ENCODE assay signal across 23 cellular contexts in genomic region chr11:19989191-19989590, GRCh38.
DNase-seq lines count a peak whose midpoint lies in the region; FAIRE-seq and TF ChIP-seq lines count a peak whose summit lies in the region.
"Had no signal": no experiment of that assay in that cellular context is flagged by ENCODE, and none has a peak within 500 bp of the region (broad histone marks: within the 10 kb centered on the region; RNA-seq: fewer than 3 reads in every experiment).

No MANE protein-coding gene starts in this region.

- no peak overlapping the region for H3K4me3 ChIP-seq in GM23248
- H3K4me3 ChIP-seq in ascending aorta = no peak overlapping the region
- no peak overlapping the region for H3K4me3 ChIP-seq in hepatocyte
- no peak overlapping the region for H3K4me3 ChIP-seq in sigmoid colon
- H3K4me3 ChIP-seq: heart left ventricle, ovary, SJSA1, tibial nerve had no signal

- H2AFZ ChIP-seq in GM23248 = no peak overlapping the region
- H2AFZ ChIP-seq in hepatocyte = no peak overlapping the region

- no peak for TF ChIP-seq CTCF in ascending aorta (IDR thresholded peaks at IDR 0.05)
- TF ChIP-seq CTCF in hepatocyte (IDR thresholded peaks at IDR 0.05; ENCODE audit: poor library complexity) = no peak
- TF ChIP-seq CTCF in sigmoid colon (IDR thresholded peaks at IDR 0.05) = no peak

- peaks cover 38% of the 10 kb centered on the region for H3F3A ChIP-seq in GM23248 (ENCODE audit: insufficient read depth)

- in situ Hi-C loops in GM23248 (cut with MboI) = no loop called here

- TF ChIP-seq POLR2A in sigmoid colon (IDR thresholded peaks at IDR 0.05) (no peak), GM12892 (IDR thresholded peaks at IDR 0.05; ENCODE audit: low read depth, low read length) (no peak)

- H4K20me1 ChIP-seq in GM23248 (ENCODE audit: insufficient read depth) (no peaks in the 10 kb centered on the region), hepatocyte (ENCODE audit: insufficient read depth, poor library complexity, severe bottlenecking) (no peaks in the 10 kb centered on the region)

- H3K36me3 ChIP-seq in GM23248 (ENCODE audit: low read depth) = no peaks in the 10 kb centered on the region; the same call in 1 of the 2 replicates
- peaks cover 50 to 80% of the 10 kb centered on the region in 2 donors for H3K36me3 ChIP-seq in ascending aorta
- H3K36me3 ChIP-seq in hepatocyte (replicated peaks; ENCODE audit: insufficient read depth, low read depth) = no peaks in the 10 kb centered on the region
- peaks cover 0 to 45% (median 0%) of the 10 kb centered on the region in 4 donors for H3K36me3 ChIP-seq in sigmoid colon
- H3K36me3 ChIP-seq: heart left ventricle, ovary had no signal

- peaks cover 31% of the 10 kb centered on the region for H3K4me1 ChIP-seq in GM23248 (ENCODE audit: insufficient read depth)
- peaks cover 0 to 24% of the 10 kb centered on the region in 2 donors for H3K4me1 ChIP-seq in ascending aorta
- H3K4me1 ChIP-seq in hepatocyte (ENCODE audit: insufficient read depth) = peaks cover 17% of the 10 kb centered on the region
- peaks cover 0 to 47% (median 37%) of the 10 kb centered on the region in 4 donors for H3K4me1 ChIP-seq in sigmoid colon
- H3K4me1 ChIP-seq: SJSA1, tibial nerve had no signal

- peaks cover 19% of the 10 kb centered on the region for H3K79me2 ChIP-seq in GM23248 (ENCODE audit: insufficient read depth)
- peaks cover 6% of the 10 kb centered on the region for H3K79me2 ChIP-seq in hepatocyte

- no peak for TF ChIP-seq EP300 in sigmoid colon (IDR thresholded peaks at IDR 0.05)

- H3K27ac ChIP-seq in GM23248 (peak overlapping the region; percentile 91), ascending aorta (peak overlapping the region; percentile 52 to 58), hepatocyte (peak overlapping the region; percentile 18), sigmoid colon (peak overlapping the region; percentile 63 to 83 (median 80))
- H3K27ac ChIP-seq: ovary, SJSA1, tibial nerve had no signal

- intact Hi-C loops in ascending aorta (cut with DNase I) (no loop called here), sigmoid colon (cut with DNase I) (no loop called here)

- no peaks in the 10 kb centered on the region for H3K9me3 ChIP-seq in GM23248 (ENCODE audit: low read depth)
- H3K9me3 ChIP-seq in ascending aorta = no peaks in the 10 kb centered on the region
- H3K9me3 ChIP-seq in hepatocyte (ENCODE audit: low read depth) = no peaks in the 10 kb centered on the region
- no peaks in the 10 kb centered on the region for H3K9me3 ChIP-seq in sigmoid colon
- H3K9me3 ChIP-seq: ovary, SJSA1, tibial nerve had no signal

- FAIRE-seq in GM12892 (lab: Jason Lieb, UNC) = no peak
- FAIRE-seq in GM19239 (lab: Jason Lieb, UNC) = no peak
- FAIRE-seq: GM12891 had no signal

- H3K4me2 ChIP-seq in GM23248 (ENCODE audit: unreplicated experiment) (no peak overlapping the region), hepatocyte (no peak overlapping the region)

- peak overlapping the region; percentile 77 for H3K9ac ChIP-seq in GM23248

- no peaks in the 10 kb centered on the region for H3K27me3 ChIP-seq in GM23248 (replicated peaks; ENCODE audit: insufficient read depth)
- H3K27me3 ChIP-seq in ascending aorta = no peaks in the 10 kb centered on the region
- no peaks in the 10 kb centered on the region for H3K27me3 ChIP-seq in hepatocyte
- no peaks in the 10 kb centered on the region for H3K27me3 ChIP-seq in sigmoid colon
- H3K27me3 ChIP-seq: heart left ventricle, ovary, SJSA1, tibial nerve had no signal

- H3K9me2 ChIP-seq in GM23248 (ENCODE audit: insufficient read depth) (no peaks in the 10 kb centered on the region), hepatocyte (replicated peaks; ENCODE audit: insufficient read depth) (no peaks in the 10 kb centered on the region)

- DNase-seq in GM23248 (no peak), ascending aorta (ENCODE audit: low spot score in 2 of 2) (no peak), hepatocyte (ENCODE audit: low spot score) (no peak), sigmoid colon (no peak), GM12892 (ENCODE audit: insufficient read length) (no peak), GM19239 (ENCODE audit: insufficient read length, low spot score) (no peak), kidney glomerular epithelial cell (lab: John Stamatoyannopoulos, UW) (no peak), EL (no peak)
- DNase-seq: activated CD4-positive, alpha-beta memory T cell treated with anti-CD3 and anti-CD28 coated beads, Interleukin-2, amount 10 ng/mL, durations not matched to agents 7 days and 5 days; activated naive CD4-positive, alpha-beta T cell treated with anti-CD3 and anti-CD28 coated beads, Interleukin-2, amount 10 ng/mL, durations not matched to agents 7 days and 5 days; activated T-cell treated with anti-CD3 and anti-CD28 coated beads, Interleukin-2, amount 50 U/mL, for 24 hours; CD8-positive, alpha-beta T cell; DMS79; effector memory CD4-positive, alpha-beta T cell; immature natural killer cell; naive thymus-derived CD4-positive, alpha-beta T cell; NCI-H2029; NCI-H345 had no signal

- 91 to 94% methylated on average over 2 of the region's 2 CpGs for WGBS in GM23248 (ENCODE audit: low coverage in 1 of 2, low lambda C conversion rate in 2 of 2, missing lambda C conversion rate in 2 of 2), 2 experiments
- WGBS in hepatocyte (ENCODE audit: low lambda C conversion rate, missing lambda C conversion rate) = 100% methylated on average over 2 of the region's 2 CpGs
- 58 to 75% methylated on average over 2 of the region's 2 CpGs for WGBS in sigmoid colon, 2 donors

Comparison
In these comparisons a context has a peak if more than half of its experiments do, and no peak if none do; other contexts are left out.
1. H3K27ac ChIP-seq: peak in every context shown above with its lines; median percentile 91 in GM23248; 80 in sigmoid colon; 55 in ascending aorta; 18 in hepatocyte.